In the genomic region with DNA sequence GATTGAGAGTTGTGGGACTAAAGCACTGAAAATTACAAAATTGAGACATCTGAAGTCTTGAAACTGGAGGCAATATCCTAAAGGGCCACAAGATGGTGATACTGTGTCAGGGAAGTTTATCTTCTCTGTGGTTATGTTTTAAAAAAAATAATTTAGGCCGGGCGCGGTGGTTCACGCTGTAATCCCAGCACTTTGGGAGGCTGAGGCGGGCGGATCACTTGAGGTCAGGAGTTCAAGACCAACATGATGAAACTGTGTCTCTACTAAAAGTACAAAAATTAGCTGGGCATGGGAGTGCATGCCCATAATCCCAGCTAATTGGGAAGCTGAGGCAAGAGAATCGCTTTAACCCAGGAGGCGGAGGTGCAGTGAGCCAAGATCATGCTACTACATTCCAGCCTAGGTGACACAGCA, we compare ENCODE assay signal across 8 cellular contexts. TPM values are rescaled to one million over a fixed set of nuclear protein-coding genes. Genes with fewer than 3 reads are reported as not detected.
DNase-seq lines count a peak whose midpoint lies in the region; ATAC-seq and FAIRE-seq lines count a peak whose summit lies in the region.

No MANE protein-coding gene starts in this region.

- peak; percentile 84 for FAIRE-seq in G401.6 (lab: Jason Lieb, UNC)

- peaks cover 23% of the 10 kb centered on the region for H3K36me3 Mint-ChIP-seq in central memory CD8-positive, alpha-beta T cell (ENCODE audit: insufficient read depth)

- peaks cover 4% of the 10 kb centered on the region for H3K4me1 Mint-ChIP-seq in central memory CD8-positive, alpha-beta T cell

- peak; percentile 60 for ATAC-seq in GM21423 (IDR thresholded peaks at IDR 0.05; ENCODE audit: unreplicated experiment)
- peak; percentile 52 for ATAC-seq in central memory CD8-positive, alpha-beta T cell (replicated peaks; ENCODE audit: extremely low read depth, poor library complexity, severe bottlenecking)
- ATAC-seq in left lobe of liver, result peak; percentile 99
- peak; percentile 52 for ATAC-seq in stimulated activated naive CD8-positive, alpha-beta T cell treated with anti-CD3 and anti-CD28 coated beads, Interleukin-15, Interleukin-2, amounts not matched to agents 100 U/mL and 50 U/mL, for 24 hours

- no peak overlapping the region for H3K27ac Mint-ChIP-seq in central memory CD8-positive, alpha-beta T cell (ENCODE audit: low read depth)

- no peaks in the 10 kb centered on the region for H3K27me3 Mint-ChIP-seq in central memory CD8-positive, alpha-beta T cell

- no peaks in the 10 kb centered on the region for H3K9me3 Mint-ChIP-seq in central memory CD8-positive, alpha-beta T cell

- H3K4me3 Mint-ChIP-seq in central memory CD8-positive, alpha-beta T cell, result no peak overlapping the region

- DNase-seq in HT1080 (ENCODE audit: low read depth) (peak; percentile 44), SHP77 treated with DMSO at 0.1 percent for 48 hours (lab: John Stamatoyannopoulos, UW) (peak; percentile 26), left lobe of liver (ENCODE audit: low spot score) (peak; percentile 72), mesenteric fat pad (ENCODE audit: low spot score) (no peak)
- DNase-seq in central memory CD8-positive, alpha-beta T cell (ENCODE audit: low spot score in 2 of 2), result peak in 1 of 2 donors; percentile 27
- peak; percentile 25 for DNase-seq in stimulated activated naive CD8-positive, alpha-beta T cell treated with anti-CD3 and anti-CD28 coated beads, Interleukin-15, Interleukin-2, amounts not matched to agents 100 U/mL and 50 U/mL, for 24 hours

RNA-seq across cellular contexts. Expression of gene NIT2, which starts 17.9 kb away (rescaled TPM):
- total RNA-seq in HT1080 (2014; rRNA removed; shearing (Covaris generic)), result 43.3 and 46.8 TPM in 2 replicates
- 34.2 and 34.3 TPM in 2 replicates for polyA plus RNA-seq in HT1080 (2015; cell fraction: cytosol; rRNA removed)
- polyA plus RNA-seq in HT1080 (2015; cell fraction: nucleus; rRNA removed), result 89.5 and 95.6 TPM in 2 replicates
- total RNA-seq in left lobe of liver, result 135 TPM
- total RNA-seq in mesenteric fat pad, result 56.7 TPM

RNA-seq across cellular contexts. Expression of gene TBC1D23, which starts 55.9 kb away (rescaled TPM):
- 21.9 and 25.7 TPM in 2 replicates for total RNA-seq in HT1080 (2014; rRNA removed; shearing (Covaris generic))
- polyA plus RNA-seq in HT1080 (2015; cell fraction: cytosol; rRNA removed), result 22.0 and 32.9 TPM in 2 replicates
- polyA plus RNA-seq in HT1080 (2015; cell fraction: nucleus; rRNA removed), result 37.7 and 46.3 TPM in 2 replicates
- total RNA-seq in left lobe of liver (18.5 TPM), mesenteric fat pad (42.0 TPM)
